Comparison of ENCODE assay signal across 6 cellular contexts in the genomic region with DNA sequence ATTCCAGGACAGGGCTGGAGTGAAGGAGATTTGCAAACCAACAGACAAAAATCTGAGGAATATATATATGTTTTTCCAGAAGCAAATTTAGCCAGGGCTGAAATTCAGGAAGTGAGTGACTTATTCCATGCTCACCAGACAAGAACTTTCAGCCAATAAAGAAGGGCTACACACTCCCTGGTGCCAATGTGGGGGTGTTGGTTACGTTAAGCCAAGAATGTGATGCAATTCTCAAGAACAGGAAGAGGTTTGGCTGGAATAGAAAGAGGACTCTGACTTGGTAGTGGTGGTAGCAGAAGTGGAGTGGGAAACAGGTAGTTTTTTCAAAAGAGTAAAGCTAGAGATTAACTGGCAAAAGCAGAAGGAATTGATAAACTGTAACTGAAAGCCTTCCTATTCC.
DNase-seq lines count a peak whose midpoint lies in the region; ATAC-seq and TF ChIP-seq lines count a peak whose summit lies in the region.
"Not testable (repeated sequence)": the region's sequence is repeated elsewhere in the genome, so short reads cannot be mapped to it uniquely, and the experiment has no call there.

No MANE protein-coding gene starts in this region.

- TF ChIP-seq POLR2A in gastroesophageal sphincter (IDR thresholded peaks at IDR 0.05) = not testable (repeated sequence)

- not testable (repeated sequence) for DNase-seq in left cardiac atrium; left lung; omental fat pad (ENCODE audit: low spot score); thoracic aorta (ENCODE audit: low spot score)

- not testable (repeated sequence) for H3K9me3 ChIP-seq in gastroesophageal sphincter, left lung, thoracic aorta

- intact Hi-C loops in left cardiac atrium (cut with DNase I); left lung (cut with DNase I): not testable (repeated sequence)

- H3K4me3 ChIP-seq in gastroesophageal sphincter, left lung, thoracic aorta: not testable (repeated sequence)

- H3K27ac ChIP-seq in gastroesophageal sphincter, left lung, thoracic aorta: not testable (repeated sequence)

- no CpG with 5 or more reads among the region's 1 CpG for WGBS in gastroesophageal sphincter (ENCODE audit: low coverage in 1 of 2), 2 donors

- not testable (repeated sequence) for H3K4me1 ChIP-seq in gastroesophageal sphincter; left lung; thoracic aorta (ENCODE audit: control insufficient read depth in 1 of 2, low read depth in 2 of 2)

- H3K36me3 ChIP-seq in gastroesophageal sphincter, left lung, thoracic aorta: not testable (repeated sequence)

- TF ChIP-seq EP300 in gastroesophageal sphincter (IDR thresholded peaks at IDR 0.05) = not testable (repeated sequence)

- not testable (repeated sequence) for TF ChIP-seq CTCF in gastroesophageal sphincter (IDR thresholded peaks at IDR 0.05); left lung (IDR thresholded peaks at IDR 0.05); omental fat pad (IDR thresholded peaks at IDR 0.05); thoracic aorta (IDR thresholded peaks at IDR 0.05)

- ATAC-seq in SK-N-SH treated with all-trans-retinoic acid at 6 μM for 48 hours (peak; percentile 43), gastroesophageal sphincter (peak; percentile 86), left cardiac atrium (peak; percentile 80 to 88), left lung (peak; percentile 74), omental fat pad (ENCODE audit: low FRiP score) (peak; percentile 84), thoracic aorta (ENCODE audit: insufficient number of reproducible peaks, low FRiP score, low read depth) (peak; percentile 75)

- not testable (repeated sequence) for H3K27me3 ChIP-seq in gastroesophageal sphincter; left lung; thoracic aorta (replicated peaks; ENCODE audit: insufficient read depth)
